15 cellular contexts compared by ENCODE assay signal in the genomic region with DNA sequence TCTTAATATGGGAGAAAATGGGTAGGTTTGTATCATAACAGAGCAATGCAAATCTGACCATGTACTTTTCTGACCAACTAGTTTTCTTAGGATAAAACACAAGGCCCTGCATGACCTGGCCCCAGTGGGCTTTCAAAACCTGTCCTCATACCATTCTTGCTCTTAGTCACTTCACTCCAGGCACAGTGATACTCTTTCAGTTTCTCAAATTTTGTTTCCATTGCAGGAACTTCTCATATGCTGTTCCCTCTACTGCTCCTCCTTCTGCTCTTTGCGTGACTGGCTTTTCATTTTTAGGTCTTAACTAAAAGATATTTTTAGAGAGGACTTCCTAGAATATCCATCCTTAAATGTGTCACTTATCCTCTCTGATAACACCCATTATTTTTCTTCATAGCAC.
DNase-seq lines count a peak whose midpoint lies in the region; ATAC-seq, FAIRE-seq and TF ChIP-seq lines count a peak whose summit lies in the region.
"Had no signal": no experiment of that assay in that cellular context is flagged by ENCODE, and none has a peak within 500 bp of the region (broad histone marks: within the 10 kb centered on the region; RNA-seq: fewer than 3 reads in every experiment).

No MANE protein-coding gene starts in this region.

- peak; percentile 80 for DNase-seq in GM12865 (ENCODE audit: low read depth)
- no peak for DNase-seq in SHP77 (lab: John Stamatoyannopoulos, UW)
- DNase-seq in small intestine, result no peak
- no peak for DNase-seq in stimulated activated CD4-positive, alpha-beta T cell treated with anti-CD3 and anti-CD28 coated beads, Interleukin-2, amount 100 ng/mL, for 24 hours
- DNase-seq in activated gamma-delta T cell treated with Interleukin-2 at 50 U/mL for 16 hours, result no peak
- DNase-seq: AML-193; HFFc6; MM.1S; NK-92 treated with Interleukin-12 subunit alpha and Interleukin-12 subunit beta, amount 100 ng/mL, for 24 hours; stimulated activated CD4-positive, alpha-beta T cell treated with anti-CD3 and anti-CD28 coated beads, Interleukin-12 subunit alpha, Interleukin-12 subunit beta, amount 100 ng/mL, for 4 hours; stimulated activated naive CD4-positive, alpha-beta T cell treated with Interleukin-2 at 50 U/mL for 16 hours had no signal

- H3K9me3 ChIP-seq in small intestine (ENCODE audit: control insufficient read depth, low read depth), result no peaks in the 10 kb centered on the region

- H3K4me3 ChIP-seq in GM12865 (ENCODE audit: low read depth, low read length), result no peak overlapping the region
- H3K4me3 ChIP-seq in small intestine (ENCODE audit: low read depth in 1 of 2, low read length in 2 of 2), result no peak overlapping the region
- H3K4me3 ChIP-seq: cardiac muscle cell had no signal

- no peak for FAIRE-seq in small intestine (lab: Jason Lieb, UNC)

- no peak overlapping the region for H3K27ac ChIP-seq in small intestine (ENCODE audit: low read depth in 1 of 2, low read length in 1 of 2)
- H3K27ac ChIP-seq: cardiac muscle cell had no signal

- TF ChIP-seq CTCF in GM12865 (IDR thresholded peaks at IDR 0.05; ENCODE audit: insufficient read depth, low read depth, low read length, missing control alignments), result no peak

- WGBS in small intestine, 3 donors, result 77 to 95% (median 88%) methylated on average over 1 of the region's 1 CpG

- H3K36me3 ChIP-seq in small intestine (ENCODE audit: control insufficient read depth in 2 of 2, insufficient read depth in 2 of 2, low read length in 2 of 2), result no peaks in the 10 kb centered on the region
- H3K36me3 ChIP-seq: cardiac muscle cell had no signal

- no peaks in the 10 kb centered on the region for H3K4me1 ChIP-seq in small intestine (ENCODE audit: control insufficient read depth in 2 of 2, insufficient read depth in 1 of 2, low read depth in 1 of 2, low read length in 1 of 2)

- H3K27me3 ChIP-seq in small intestine (ENCODE audit: control insufficient read depth in 2 of 2, insufficient read depth in 2 of 2, low read length in 2 of 2), result no peaks in the 10 kb centered on the region
- H3K27me3 ChIP-seq: cardiac muscle cell had no signal

- peak; percentile 96 for ATAC-seq in GM19043 (IDR thresholded peaks at IDR 0.05; ENCODE audit: low read depth, unreplicated experiment)
- ATAC-seq in HG02623 (IDR thresholded peaks at IDR 0.05; ENCODE audit: unreplicated experiment), result peak; percentile 87
- peak; percentile 95 for ATAC-seq in HG03432 (IDR thresholded peaks at IDR 0.05; ENCODE audit: unreplicated experiment)
